Comparison of ENCODE assay signal across 22 cellular contexts in the genomic region with DNA sequence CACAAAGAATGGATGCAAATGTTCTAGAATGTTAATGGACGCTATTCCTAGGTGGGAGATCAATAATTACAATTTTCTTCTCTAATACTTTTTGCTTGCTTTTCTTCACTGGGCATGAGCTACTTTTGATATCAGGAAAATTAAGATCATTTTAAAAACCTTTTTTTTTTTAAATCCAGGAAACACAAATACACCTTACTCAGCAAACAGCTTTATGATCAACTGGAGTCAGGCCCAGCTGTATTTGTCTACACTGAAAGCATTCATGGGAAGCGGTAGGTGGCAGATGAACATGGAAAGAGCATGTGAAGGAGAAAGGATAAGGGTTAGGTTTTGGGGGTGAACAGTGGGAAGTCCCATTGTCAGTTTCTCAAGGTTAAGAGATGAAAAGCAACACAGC.
"Had no signal": no experiment of that assay in that cellular context is flagged by ENCODE, and none has a peak within 500 bp of the region (broad histone marks: within the 10 kb centered on the region; RNA-seq: fewer than 3 reads in every experiment).

No MANE protein-coding gene starts in this region.

- H3K4me3 Mint-ChIP-seq: memory B cell; natural killer cell; stimulated activated memory B cell treated with anti-CD40 and anti-IgM and Interleukin-4, amounts not matched to agents 10 μg/mL and 1 μg/mL and 100 μg/mL, for 72 hours; stimulated activated naive CD8-positive, alpha-beta T cell treated with anti-CD3 and anti-CD28 coated beads, Interleukin-15, Interleukin-2, amounts not matched to agents 100 ng/mL and 50 ng/mL, for 24 hours had no signal

- H3K4me1 Mint-ChIP-seq: memory B cell; stimulated activated memory B cell treated with anti-CD40 and anti-IgM and Interleukin-4, amounts not matched to agents 10 μg/mL and 1 μg/mL and 100 μg/mL, for 72 hours had no signal

- H3K9me3 ChIP-seq: gastrocnemius medialis, pancreas, suprapubic skin, transverse colon, upper lobe of right lung, uterus had no signal

- H3K9me3 Mint-ChIP-seq: memory B cell; natural killer cell; stimulated activated memory B cell treated with anti-CD40 and anti-IgM and Interleukin-4, amounts not matched to agents 10 μg/mL and 1 μg/mL and 100 μg/mL, for 72 hours; stimulated activated naive CD8-positive, alpha-beta T cell treated with anti-CD3 and anti-CD28 coated beads, Interleukin-15, Interleukin-2, amounts not matched to agents 100 ng/mL and 50 ng/mL, for 24 hours had no signal

- DNase-seq: cortex of kidney; foreskin fibroblast; gastrocnemius medialis; head of caudate nucleus; kidney; natural killer cell; occipital lobe; pancreas; stimulated activated CD4-positive, alpha-beta T cell treated with anti-CD3 and anti-CD28 coated beads, Interleukin-2, amount 100 ng/mL, for 24 hours; stimulated activated CD4-positive, alpha-beta T cell treated with anti-CD3 and anti-CD28 coated beads, Interleukin-4, amount 100 ng/mL, for 24 hours; transverse colon; upper lobe of right lung; uterus had no signal

- H3K36me3 ChIP-seq: uterus had no signal

- H3K27ac ChIP-seq: epithelial cell of prostate, gastrocnemius medialis, pancreas, suprapubic skin, transverse colon, upper lobe of right lung, uterus had no signal

- H3K27me3 Mint-ChIP-seq: memory B cell; stimulated activated memory B cell treated with anti-CD40 and anti-IgM and Interleukin-4, amounts not matched to agents 10 μg/mL and 1 μg/mL and 100 μg/mL, for 72 hours; stimulated activated naive CD8-positive, alpha-beta T cell treated with anti-CD3 and anti-CD28 coated beads, Interleukin-15, Interleukin-2, amounts not matched to agents 100 ng/mL and 50 ng/mL, for 24 hours had no signal

- H3K27ac Mint-ChIP-seq: memory B cell; natural killer cell; stimulated activated memory B cell treated with anti-CD40 and anti-IgM and Interleukin-4, amounts not matched to agents 10 μg/mL and 1 μg/mL and 100 μg/mL, for 72 hours; stimulated activated naive CD8-positive, alpha-beta T cell treated with anti-CD3 and anti-CD28 coated beads, Interleukin-15, Interleukin-2, amounts not matched to agents 100 ng/mL and 50 ng/mL, for 24 hours had no signal

- H3K4me3 ChIP-seq: gastrocnemius medialis, lung, pancreas, suprapubic skin, transverse colon, upper lobe of right lung, uterus had no signal

- H3K4me1 ChIP-seq: gastrocnemius medialis, pancreas, suprapubic skin, transverse colon, upper lobe of right lung, uterus had no signal

- ATAC-seq: esophagus mucosa; gastrocnemius medialis; left lobe of liver; natural killer cell; pancreas; sciatic nerve; stimulated activated memory B cell treated with anti-CD40 and anti-IgM and Interleukin-4, amounts not matched to agents 10 μg/mL and 1 μg/mL and 100 μg/mL, for 72 hours; upper lobe of right lung had no signal

- H3K27me3 ChIP-seq: gastrocnemius medialis, pancreas, suprapubic skin, transverse colon, upper lobe of right lung, uterus had no signal
